In the genomic region with DNA sequence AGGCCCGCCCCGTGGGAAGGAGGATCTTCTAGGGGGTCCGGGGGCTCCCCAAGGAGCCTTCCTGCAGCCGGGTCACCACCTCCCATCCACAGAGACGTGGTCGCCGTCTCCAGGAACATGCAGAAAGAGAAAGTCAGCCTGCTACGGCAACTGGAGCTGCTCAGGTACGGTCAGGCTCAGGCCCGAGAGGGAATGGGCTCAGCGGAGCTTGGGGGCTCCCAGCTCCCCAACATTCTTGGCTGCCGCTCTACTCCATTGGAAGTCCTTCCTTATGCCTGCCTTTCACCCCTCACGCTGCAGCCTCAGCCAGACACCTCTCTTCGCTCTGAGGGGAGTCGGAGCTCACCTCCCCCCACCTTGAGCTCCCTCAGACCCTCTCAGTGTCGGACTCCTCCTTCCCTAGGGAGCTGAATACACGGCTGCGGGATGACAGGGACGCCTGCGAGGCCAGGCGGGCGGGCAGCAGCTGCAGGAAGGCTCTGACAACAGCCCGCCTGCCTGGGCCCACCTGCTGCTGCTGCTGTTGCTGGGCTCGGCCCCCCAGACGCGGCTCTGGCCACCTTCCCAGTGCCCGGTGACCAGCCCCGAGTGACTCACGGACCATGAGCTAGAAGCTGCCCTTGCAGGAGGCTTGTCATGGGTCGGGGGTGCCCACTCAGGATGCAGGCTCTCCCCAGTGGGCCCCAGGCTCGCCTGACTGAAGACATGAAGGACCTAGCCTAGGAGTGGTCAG, we compare ENCODE assay signal across 8 cellular contexts. TPM values are rescaled to one million over a fixed set of nuclear protein-coding genes. Genes with fewer than 3 reads are reported as not detected.
DNase-seq lines count a peak whose midpoint lies in the region; ATAC-seq and TF ChIP-seq lines count a peak whose summit lies in the region.

No MANE protein-coding gene starts in this region.

- H3K27me3 ChIP-seq in PC-9 (ENCODE audit: insufficient read depth, low read depth) (no peaks in the 10 kb centered on the region), hepatocyte (peaks cover 16% of the 10 kb centered on the region), suprapubic skin (peaks cover 13% of the 10 kb centered on the region)

- BruUV-seq in PC-9 (replicated peaks; lab: Mats Ljungman, UMichigan) = no TSS peak

- H3K27ac Mint-ChIP-seq in activated naive CD8-positive, alpha-beta T cell treated with anti-CD3 and anti-CD28 coated beads, Interleukin-2, amount 10 ng/mL, durations not matched to agents 7 days and 5 days = no peak overlapping the region
- no peak overlapping the region for H3K27ac Mint-ChIP-seq in activated naive CD8-positive, alpha-beta T cell treated with anti-CD3 and anti-CD28 coated beads for 36 hours

- DNase-seq in activated naive CD8-positive, alpha-beta T cell treated with anti-CD3 and anti-CD28 coated beads, Interleukin-2, amount 10 ng/mL, durations not matched to agents 7 days and 5 days = no peak
- no peak for DNase-seq in activated naive CD8-positive, alpha-beta T cell treated with anti-CD3 and anti-CD28 coated beads for 36 hours
- peak in 1 of 2 experiments; percentile 4 for DNase-seq in PC-9
- DNase-seq in hepatocyte (ENCODE audit: low spot score) = no peak
- no peak for DNase-seq in suprapubic skin (ENCODE audit: low spot score in 2 of 2)
- DNase-seq in mucosa of gallbladder (ENCODE audit: low spot score) = no peak
- no peak for DNase-seq in CD1c-positive myeloid dendritic cell (ENCODE audit: extremely low spot score)

- H3K27ac ChIP-seq in PC-9 = no peak overlapping the region
- H3K27ac ChIP-seq in hepatocyte = no peak overlapping the region
- no peak overlapping the region for H3K27ac ChIP-seq in suprapubic skin

- no peaks in the 10 kb centered on the region for H3K9me2 ChIP-seq in PC-9 (ENCODE audit: insufficient read depth)
- no peaks in the 10 kb centered on the region for H3K9me2 ChIP-seq in hepatocyte (replicated peaks; ENCODE audit: insufficient read depth)

- H3K79me2 ChIP-seq in PC-9 (ENCODE audit: low read depth) = peaks cover 12% of the 10 kb centered on the region
- peaks cover 28% of the 10 kb centered on the region for H3K79me2 ChIP-seq in hepatocyte

- ATAC-seq in activated naive CD8-positive, alpha-beta T cell treated with anti-CD3 and anti-CD28 coated beads, Interleukin-2, amount 10 ng/mL, durations not matched to agents 7 days and 5 days (ENCODE audit: low read depth) = no peak
- no peak for ATAC-seq in GM18868 (IDR thresholded peaks at IDR 0.05; ENCODE audit: unreplicated experiment)

- CTCF ChIA-PET in PC-9 (lab: Charles Lee) = no interaction called here

- no peaks in the 10 kb centered on the region for H3K9me3 ChIP-seq in PC-9 (ENCODE audit: insufficient read depth, low read depth)
- no peaks in the 10 kb centered on the region for H3K9me3 ChIP-seq in hepatocyte (ENCODE audit: low read depth)
- H3K9me3 ChIP-seq in suprapubic skin = no peaks in the 10 kb centered on the region

- H3K4me3 ChIP-seq in PC-9 (no peak overlapping the region), hepatocyte (no peak overlapping the region), suprapubic skin (peak overlapping the region; percentile 45)

- H3F3A ChIP-seq in PC-9 (ENCODE audit: insufficient read depth, low read depth) = peaks cover 21% of the 10 kb centered on the region; the same call in 1 of the 2 replicates

- 54% methylated on average over 30 of the region's 31 CpGs for WGBS in hepatocyte (ENCODE audit: low lambda C conversion rate, missing lambda C conversion rate)
- WGBS in suprapubic skin = 59% methylated on average over 6 of the region's 31 CpGs

- no peaks in the 10 kb centered on the region for H4K20me1 ChIP-seq in PC-9 (ENCODE audit: insufficient read depth)
- peaks cover 20% of the 10 kb centered on the region for H4K20me1 ChIP-seq in hepatocyte (ENCODE audit: insufficient read depth, poor library complexity, severe bottlenecking)

- H3K36me3 Mint-ChIP-seq in activated naive CD8-positive, alpha-beta T cell treated with anti-CD3 and anti-CD28 coated beads, Interleukin-2, amount 10 ng/mL, durations not matched to agents 7 days and 5 days = peaks cover 2% of the 10 kb centered on the region
- no peaks in the 10 kb centered on the region for H3K36me3 Mint-ChIP-seq in activated naive CD8-positive, alpha-beta T cell treated with anti-CD3 and anti-CD28 coated beads for 36 hours

- H3K4me2 ChIP-seq in PC-9 = peak overlapping the region; percentile 96
- peak overlapping the region; percentile 97 for H3K4me2 ChIP-seq in hepatocyte

- intact Hi-C loops in PC-9 (cut with micrococcal nuclease; ENCODE audit: unreplicated experiment) = no loop called here

- peak overlapping the region; percentile 33 for H3K4me3 Mint-ChIP-seq in activated naive CD8-positive, alpha-beta T cell treated with anti-CD3 and anti-CD28 coated beads, Interleukin-2, amount 10 ng/mL, durations not matched to agents 7 days and 5 days
- no peak overlapping the region for H3K4me3 Mint-ChIP-seq in activated naive CD8-positive, alpha-beta T cell treated with anti-CD3 and anti-CD28 coated beads for 36 hours

- TF ChIP-seq EP300 in suprapubic skin (IDR thresholded peaks at IDR 0.05) = no peak

- peaks cover 21% of the 10 kb centered on the region for H3K4me1 Mint-ChIP-seq in activated naive CD8-positive, alpha-beta T cell treated with anti-CD3 and anti-CD28 coated beads, Interleukin-2, amount 10 ng/mL, durations not matched to agents 7 days and 5 days
- peaks cover 28% of the 10 kb centered on the region for H3K4me1 Mint-ChIP-seq in activated naive CD8-positive, alpha-beta T cell treated with anti-CD3 and anti-CD28 coated beads for 36 hours

- TF ChIP-seq CTCF in PC-9 (conservative IDR thresholded peaks at IDR 0.05) (no peak), hepatocyte (IDR thresholded peaks at IDR 0.05; ENCODE audit: poor library complexity) (no peak), suprapubic skin (IDR thresholded peaks at IDR 0.05) (no peak)

- no peaks in the 10 kb centered on the region for H3K9me3 Mint-ChIP-seq in activated naive CD8-positive, alpha-beta T cell treated with anti-CD3 and anti-CD28 coated beads, Interleukin-2, amount 10 ng/mL, durations not matched to agents 7 days and 5 days
- no peaks in the 10 kb centered on the region for H3K9me3 Mint-ChIP-seq in activated naive CD8-positive, alpha-beta T cell treated with anti-CD3 and anti-CD28 coated beads for 36 hours

- peaks cover 30% of the 10 kb centered on the region for H3K27me3 Mint-ChIP-seq in activated naive CD8-positive, alpha-beta T cell treated with anti-CD3 and anti-CD28 coated beads, Interleukin-2, amount 10 ng/mL, durations not matched to agents 7 days and 5 days
- H3K27me3 Mint-ChIP-seq in activated naive CD8-positive, alpha-beta T cell treated with anti-CD3 and anti-CD28 coated beads for 36 hours = peaks cover 43% of the 10 kb centered on the region

- no peaks in the 10 kb centered on the region for H3K36me3 ChIP-seq in PC-9 (ENCODE audit: low read depth)
- H3K36me3 ChIP-seq in hepatocyte (replicated peaks; ENCODE audit: insufficient read depth, low read depth) = no peaks in the 10 kb centered on the region
- H3K36me3 ChIP-seq in suprapubic skin = peaks cover 3% of the 10 kb centered on the region

- TF ChIP-seq POLR2A in suprapubic skin (IDR thresholded peaks at IDR 0.05) = no peak

- H3K4me1 ChIP-seq in PC-9 (replicated peaks; ENCODE audit: insufficient read depth) (peaks cover 27% of the 10 kb centered on the region), hepatocyte (ENCODE audit: insufficient read depth) (peaks cover 58% of the 10 kb centered on the region), suprapubic skin (peaks cover 86% of the 10 kb centered on the region)

- no peak overlapping the region for H2AFZ ChIP-seq in PC-9
- no peak overlapping the region for H2AFZ ChIP-seq in hepatocyte

- POLR2A ChIA-PET in activated naive CD8-positive, alpha-beta T cell treated with anti-CD3 and anti-CD28 coated beads, Interleukin-2, amount 10 ng/mL, durations not matched to agents 7 days and 5 days (lab: Charles Lee) = interaction anchor here (2.5 to 9.6 kb wide), 3 partner anchors 11 to 22 kb away, joined by 9 to 67 read pairs (median 39); a partner anchor contains a TSS
- POLR2A ChIA-PET in PC-9 (lab: Charles Lee; ENCODE audit: unreplicated experiment) = interaction anchor here (0.6 kb wide), 1 partner anchor 18 kb away, joined by 7 read pairs; no protein-coding TSS in a partner anchor

RNA-seq across cellular contexts. Expression of a gene that starts 1.5 kb away (rescaled TPM):
- 10 to 100 TPM; 36.4 to 37.4 TPM for total RNA-seq in activated naive CD8-positive, alpha-beta T cell treated with anti-CD3 and anti-CD28 coated beads, Interleukin-2, amount 10 ng/mL, durations not matched to agents 7 days and 5 days
- 10 to 100 TPM; 47.3 to 51.1 TPM for total RNA-seq in activated naive CD8-positive, alpha-beta T cell treated with anti-CD3 and anti-CD28 coated beads for 36 hours
- 184 and 199 TPM in 2 replicates for total RNA-seq in PC-9 (2021)
- total RNA-seq in hepatocyte = 248 and 260 TPM in 2 replicates
- polyA plus RNA-seq in hepatocyte = 356 and 392 TPM in 2 replicates
- total RNA-seq in suprapubic skin = 100 to 1,000 TPM; 108 to 162 (median 150) TPM
- 442 TPM for total RNA-seq in mucosa of gallbladder

RNA-seq across cellular contexts. Expression of a gene that starts 3.6 kb away (rescaled TPM):
- 10 to 100 TPM; 10.5 to 11.2 TPM for total RNA-seq in activated naive CD8-positive, alpha-beta T cell treated with anti-CD3 and anti-CD28 coated beads, Interleukin-2, amount 10 ng/mL, durations not matched to agents 7 days and 5 days
- total RNA-seq in activated naive CD8-positive, alpha-beta T cell treated with anti-CD3 and anti-CD28 coated beads for 36 hours = 1 to 10 TPM in 1 of 2 experiments, under 1 TPM in 1; 0.76 to 1.1 TPM
- total RNA-seq in PC-9 (2021) (17.5 and 21.2 TPM in 2 replicates), hepatocyte (9.7 and 10.2 TPM in 2 replicates), suprapubic skin (10 to 100 TPM; 14.0 to 35.5 (median 29.6) TPM), mucosa of gallbladder (40.5 TPM)
- 33.2 and 39.7 TPM in 2 replicates for polyA plus RNA-seq in hepatocyte

RNA-seq across cellular contexts. Expression of a gene that starts 11.0 kb away (rescaled TPM):
- total RNA-seq in activated naive CD8-positive, alpha-beta T cell treated with anti-CD3 and anti-CD28 coated beads, Interleukin-2, amount 10 ng/mL, durations not matched to agents 7 days and 5 days = 10 to 100 TPM; 76.7 to 78.9 TPM
- total RNA-seq in activated naive CD8-positive, alpha-beta T cell treated with anti-CD3 and anti-CD28 coated beads for 36 hours = 100 to 1,000 TPM; 121 to 134 TPM
- total RNA-seq in PC-9 (2021) (87.4 and 99.7 TPM in 2 replicates), hepatocyte (38.0 and 50.2 TPM in 2 replicates), suprapubic skin (10 to 100 TPM; 31.1 to 76.4 (median 56.4) TPM), mucosa of gallbladder (108 TPM)
- 372 and 402 TPM in 2 replicates for polyA plus RNA-seq in hepatocyte

RNA-seq across cellular contexts. Expression of a gene that starts 11.4 kb away (rescaled TPM):
- total RNA-seq in activated naive CD8-positive, alpha-beta T cell treated with anti-CD3 and anti-CD28 coated beads, Interleukin-2, amount 10 ng/mL, durations not matched to agents 7 days and 5 days = 10 to 100 TPM; 19.0 to 20.3 TPM
- 10 to 100 TPM; 12.8 to 16.2 TPM for total RNA-seq in activated naive CD8-positive, alpha-beta T cell treated with anti-CD3 and anti-CD28 coated beads for 36 hours
- total RNA-seq in PC-9 (2021) (30.4 and 43.6 TPM in 2 replicates), hepatocyte (62.5 and 82.8 TPM in 2 replicates), suprapubic skin (10 to 100 TPM; 47.1 to 78.9 (median 59.7) TPM), mucosa of gallbladder (34.6 TPM)
- polyA plus RNA-seq in hepatocyte = 148 and 177 TPM in 2 replicates

RNA-seq across cellular contexts. Expression of a gene that starts 12.6 kb away (rescaled TPM):
- 100 to 1,000 TPM; 110 to 125 TPM for total RNA-seq in activated naive CD8-positive, alpha-beta T cell treated with anti-CD3 and anti-CD28 coated beads, Interleukin-2, amount 10 ng/mL, durations not matched to agents 7 days and 5 days
- total RNA-seq in activated naive CD8-positive, alpha-beta T cell treated with anti-CD3 and anti-CD28 coated beads for 36 hours = 10 to 100 TPM; 32.7 to 34.7 TPM
- total RNA-seq in PC-9 (2021) (137 and 142 TPM in 2 replicates), hepatocyte (12.2 and 12.9 TPM in 2 replicates), suprapubic skin (100 to 1,000 TPM in 1 of 4 donors, 10 to 100 TPM in 3; 74.9 to 117 (median 85.9) TPM), mucosa of gallbladder (159 TPM)
- 50.0 and 57.3 TPM in 2 replicates for polyA plus RNA-seq in hepatocyte
